In genomic region chr1:109528296-109528695, GRCh38 we compare ENCODE assay signal across 1 cellular context.
TF ChIP-seq lines count a peak whose summit lies in the region.

No MANE protein-coding gene starts in this region.

TF ChIP-seq in IMR-90, 13 proteins besides CTCF, POLR2A, EP300 and RAD21:
- TF ChIP-seq RCOR1 (IDR thresholded peaks at IDR 0.05; ENCODE audit: insufficient replicate concordance, low read length) (no peak), MAZ (IDR thresholded peaks at IDR 0.05; ENCODE audit: borderline replicate concordance, low read depth, low read length) (no peak), MAFK (IDR thresholded peaks at IDR 0.05; ENCODE audit: low read depth, low read length) (no peak), NFE2L2 (IDR thresholded peaks at IDR 0.05; ENCODE audit: low read depth, low read length) (no peak), MXI1 (IDR thresholded peaks at IDR 0.05; ENCODE audit: borderline replicate concordance, low read depth, low read length) (no peak), SMC3 (IDR thresholded peaks at IDR 0.05; ENCODE audit: low read depth, low read length) (no peak), RFX5 (IDR thresholded peaks at IDR 0.05; ENCODE audit: low read depth, low read length) (no peak), FOS (IDR thresholded peaks at IDR 0.05; ENCODE audit: low read depth, low read length) (no peak), CHD1 (IDR thresholded peaks at IDR 0.05; ENCODE audit: low read depth, low read length) (no peak), BHLHE40 (IDR thresholded peaks at IDR 0.05; ENCODE audit: low read depth, low read length) (no peak), CEBPB (IDR thresholded peaks at IDR 0.05; ENCODE audit: low read depth, low read length) (no peak)
- TF ChIP-seq, protein P1, sequence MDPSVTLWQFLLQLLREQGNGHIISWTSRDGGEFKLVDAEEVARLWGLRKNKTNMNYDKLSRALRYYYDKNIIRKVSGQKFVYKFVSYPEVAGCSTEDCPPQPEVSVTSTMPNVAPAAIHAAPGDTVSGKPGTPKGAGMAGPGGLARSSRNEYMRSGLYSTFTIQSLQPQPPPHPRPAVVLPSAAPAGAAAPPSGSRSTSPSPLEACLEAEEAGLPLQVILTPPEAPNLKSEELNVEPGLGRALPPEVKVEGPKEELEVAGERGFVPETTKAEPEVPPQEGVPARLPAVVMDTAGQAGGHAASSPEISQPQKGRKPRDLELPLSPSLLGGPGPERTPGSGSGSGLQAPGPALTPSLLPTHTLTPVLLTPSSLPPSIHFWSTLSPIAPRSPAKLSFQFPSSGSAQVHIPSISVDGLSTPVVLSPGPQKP (IDR thresholded peaks at IDR 0.05; ENCODE audit: borderline replicate concordance, low read depth, low read length), result no peak
- TF ChIP-seq, protein P2, sequence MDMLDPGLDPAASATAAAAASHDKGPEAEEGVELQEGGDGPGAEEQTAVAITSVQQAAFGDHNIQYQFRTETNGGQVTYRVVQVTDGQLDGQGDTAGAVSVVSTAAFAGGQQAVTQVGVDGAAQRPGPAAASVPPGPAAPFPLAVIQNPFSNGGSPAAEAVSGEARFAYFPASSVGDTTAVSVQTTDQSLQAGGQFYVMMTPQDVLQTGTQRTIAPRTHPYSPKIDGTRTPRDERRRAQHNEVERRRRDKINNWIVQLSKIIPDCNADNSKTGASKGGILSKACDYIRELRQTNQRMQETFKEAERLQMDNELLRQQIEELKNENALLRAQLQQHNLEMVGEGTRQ (IDR thresholded peaks at IDR 0.05; ENCODE audit: low read depth, low read length), result no peak
